ENCODE assay signal across 27 cellular contexts in genomic region chr11:75170463-75171201, GRCh38. TPM values are rescaled to one million over a fixed set of nuclear protein-coding genes. Genes with fewer than 3 reads are reported as not detected.
"Had no signal": no experiment of that assay in that cellular context is flagged by ENCODE, and none has a peak within 500 bp of the region (broad histone marks: within the 10 kb centered on the region; RNA-seq: fewer than 3 reads in every experiment).

No MANE protein-coding gene starts in this region.

- H3K36me3 ChIP-seq: brain microvascular endothelial cell, neutrophil, prostate gland, sigmoid colon, thoracic aorta, uterus had no signal

- H3K4me3 ChIP-seq: esophagus squamous epithelium, left lung, prostate gland, sigmoid colon, thoracic aorta, uterus had no signal

- ATAC-seq: left lung; stimulated activated effector memory CD8-positive, alpha-beta T cell treated with anti-CD3 and anti-CD28 coated beads, Interleukin-12 subunit alpha, Interleukin-12 subunit beta, amount 100 ng/mL, for 72 hours had no signal

- H3K27me3 Mint-ChIP-seq: stimulated activated naive CD8-positive, alpha-beta T cell treated with anti-CD3 and anti-CD28 coated beads, Interleukin-15, Interleukin-2, amounts not matched to agents 100 ng/mL and 50 ng/mL, for 24 hours had no signal

- DNase-seq: activated B cell treated with CpG ODN at 0.5 μM for 24 hours; activated CD4-positive, alpha-beta T cell treated with anti-CD3 and anti-CD28 coated beads, Interleukin-2, amount 50 U/mL, for 48 hours; activated CD8-positive, alpha-beta memory T cell treated with anti-CD3 and anti-CD28 coated beads for 24 hours; activated gamma-delta T cell; activated naive CD4-positive, alpha-beta T cell treated with anti-CD3 and anti-CD28 coated beads, Interleukin-2, amount 10 ng/mL, durations not matched to agents 7 days and 5 days; amniotic stem cell; brain microvascular endothelial cell; cortex of kidney; esophagus squamous epithelium; foreskin melanocyte; left lung; mammary epithelial cell; naive B cell; nephron progenitor cell; retina; sigmoid colon; small intestine; stimulated activated CD4-positive, alpha-beta T cell treated with anti-CD3 and anti-CD28 coated beads, Interleukin-4, amount 100 ng/mL, for 24 hours; T-helper 2 cell; trophoblast cell; uterus had no signal

- H3K4me1 ChIP-seq: prostate gland, uterus had no signal

- H3K27me3 ChIP-seq: brain microvascular endothelial cell, esophagus squamous epithelium, left lung, uterus had no signal

- H3K27ac Mint-ChIP-seq: activated B cell treated with CpG ODN at 0.5 μM for 24 hours; activated naive CD4-positive, alpha-beta T cell treated with anti-CD3 and anti-CD28 coated beads, Interleukin-2, amount 10 ng/mL, durations not matched to agents 7 days and 5 days; mesothelial cell of epicardium; naive B cell; nephron progenitor cell; stimulated activated effector memory CD8-positive, alpha-beta T cell treated with anti-CD3 and anti-CD28 coated beads, Interleukin-12 subunit alpha, Interleukin-12 subunit beta, amount 100 ng/mL, for 72 hours; stimulated activated naive CD8-positive, alpha-beta T cell treated with anti-CD3 and anti-CD28 coated beads, Interleukin-15, Interleukin-2, amounts not matched to agents 100 ng/mL and 50 ng/mL, for 24 hours had no signal

- H3K36me3 Mint-ChIP-seq: activated naive CD4-positive, alpha-beta T cell treated with anti-CD3 and anti-CD28 coated beads, Interleukin-2, amount 10 ng/mL, durations not matched to agents 7 days and 5 days; mesothelial cell of epicardium; naive B cell; stimulated activated effector memory CD8-positive, alpha-beta T cell treated with anti-CD3 and anti-CD28 coated beads, Interleukin-12 subunit alpha, Interleukin-12 subunit beta, amount 100 ng/mL, for 72 hours had no signal

- H3K4me3 Mint-ChIP-seq: activated B cell treated with CpG ODN at 0.5 μM for 24 hours; activated naive CD4-positive, alpha-beta T cell treated with anti-CD3 and anti-CD28 coated beads, Interleukin-2, amount 10 ng/mL, durations not matched to agents 7 days and 5 days; mesothelial cell of epicardium; naive B cell; nephron progenitor cell; stimulated activated effector memory CD8-positive, alpha-beta T cell treated with anti-CD3 and anti-CD28 coated beads, Interleukin-12 subunit alpha, Interleukin-12 subunit beta, amount 100 ng/mL, for 72 hours; stimulated activated naive CD8-positive, alpha-beta T cell treated with anti-CD3 and anti-CD28 coated beads, Interleukin-15, Interleukin-2, amounts not matched to agents 100 ng/mL and 50 ng/mL, for 24 hours had no signal

- H3K27ac ChIP-seq: brain microvascular endothelial cell, esophagus squamous epithelium, left lung, neutrophil, prostate gland, sigmoid colon, thoracic aorta, uterus had no signal

- H3K9me3 Mint-ChIP-seq: activated B cell treated with CpG ODN at 0.5 μM for 24 hours; activated naive CD4-positive, alpha-beta T cell treated with anti-CD3 and anti-CD28 coated beads, Interleukin-2, amount 10 ng/mL, durations not matched to agents 7 days and 5 days; mesothelial cell of epicardium; naive B cell; nephron progenitor cell; stimulated activated effector memory CD8-positive, alpha-beta T cell treated with anti-CD3 and anti-CD28 coated beads, Interleukin-12 subunit alpha, Interleukin-12 subunit beta, amount 100 ng/mL, for 72 hours; stimulated activated naive CD8-positive, alpha-beta T cell treated with anti-CD3 and anti-CD28 coated beads, Interleukin-15, Interleukin-2, amounts not matched to agents 100 ng/mL and 50 ng/mL, for 24 hours had no signal

- H3K9me3 ChIP-seq: esophagus squamous epithelium, left lung, neutrophil, prostate gland, sigmoid colon, thoracic aorta, uterus had no signal

RNA-seq across cellular contexts. Expression of gene SLCO2B1, which starts 19.7 kb away (rescaled TPM):
- total RNA-seq: mammary epithelial cell, mesothelial cell of epicardium had no signal
- polyA plus RNA-seq: mammary epithelial cell had no signal
